Comparison of ENCODE assay signal across 1 cellular context in the genomic region with DNA sequence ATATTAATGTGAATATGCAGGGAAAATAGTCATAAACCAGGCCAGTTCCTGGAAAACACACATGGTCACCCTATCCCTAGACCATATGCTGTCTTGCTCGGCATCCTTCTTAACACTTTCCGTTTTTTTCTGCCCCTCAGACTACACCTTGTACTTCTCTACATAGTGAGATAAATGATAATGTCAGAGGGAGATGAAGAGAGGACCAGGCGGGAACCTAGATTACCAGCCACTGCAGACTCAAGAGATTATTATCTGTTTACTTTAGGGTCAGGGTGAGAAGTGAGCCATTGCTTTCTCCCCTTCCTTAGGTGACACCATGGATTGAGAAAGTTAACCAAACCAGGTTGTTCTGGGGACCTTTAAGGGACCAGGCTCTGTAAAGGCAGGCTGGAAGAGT.
TF ChIP-seq lines count a peak whose summit lies in the region.

No MANE protein-coding gene starts in this region.

TF ChIP-seq in K562, 482 proteins besides CTCF, POLR2A, EP300 and RAD21 (continues in another document):
- TF ChIP-seq PHB2 (IDR thresholded peaks at IDR 0.05; ENCODE audit: low read depth) (no peak), ZNF224 (CRISPR knock-in tag; IDR thresholded peaks at IDR 0.05) (no peak), ZNF431 (CRISPR knock-in tag; IDR thresholded peaks at IDR 0.05) (no peak), HMGXB4 (CRISPR knock-in tag; IDR thresholded peaks at IDR 0.05) (no peak), ASH1L (IDR thresholded peaks at IDR 0.05; ENCODE audit: borderline replicate concordance, low read depth, partially characterized antibody) (no peak), STAT5B (CRISPR knock-in tag; IDR thresholded peaks at IDR 0.05) (no peak), SRSF3 (IDR thresholded peaks at IDR 0.05; ENCODE audit: insufficient read depth, low read length) (no peak), CTBP1 (IDR thresholded peaks at IDR 0.05; ENCODE audit: borderline replicate concordance) (peak; percentile 84), ZNF175 (CRISPR knock-in tag; IDR thresholded peaks at IDR 0.05; ENCODE audit: low read depth) (no peak), ZNF780A (CRISPR knock-in tag; IDR thresholded peaks at IDR 0.05) (no peak), TARDBP (IDR thresholded peaks at IDR 0.05) (no peak), NCOA6 (IDR thresholded peaks at IDR 0.05) (no peak), EWSR1 (IDR thresholded peaks at IDR 0.05; ENCODE audit: borderline replicate concordance, low read depth, partially characterized antibody) (no peak), MEIS2 (IDR thresholded peaks at IDR 0.05; ENCODE audit: partially characterized antibody) (peak; percentile 69), ETV6 (IDR thresholded peaks at IDR 0.05; ENCODE audit: borderline replicate concordance in 1 of 2, low read depth in 2 of 2, low read length in 1 of 2) (no peak), ETV6 (CRISPR knock-in tag; IDR thresholded peaks at IDR 0.05; ENCODE audit: borderline replicate concordance) (no peak), RBM39 (optimal IDR thresholded peaks at IDR 0.05; ENCODE audit: low read depth, low read length) (no peak), SMAD2 (IDR thresholded peaks at IDR 0.05; ENCODE audit: low read depth, low read length) (no peak), CUX1 (CRISPR knock-in tag; IDR thresholded peaks at IDR 0.05) (no peak), ZBTB1 (CRISPR knock-in tag; IDR thresholded peaks at IDR 0.05; ENCODE audit: borderline replicate concordance, low read depth) (no peak), BACH1 (tag; IDR thresholded peaks at IDR 0.05) (no peak), HNRNPL (IDR thresholded peaks at IDR 0.05; ENCODE audit: low read depth, low read length) (no peak), GTF2E2 (tag; IDR thresholded peaks at IDR 0.05) (0 out of 2 replicates have a peak, but pooled peaks have one; percentile 42), CXXC5 (CRISPR knock-in tag; IDR thresholded peaks at IDR 0.05) (no peak), ZBTB40 (IDR thresholded peaks at IDR 0.05) (no peak), ZBTB40 (CRISPR knock-in tag; IDR thresholded peaks at IDR 0.05) (no peak), RBFOX2 (IDR thresholded peaks at IDR 0.05; ENCODE audit: low read depth, low read length) (no peak), NFATC3 (IDR thresholded peaks at IDR 0.05) (no peak), ZBTB7A (IDR thresholded peaks at IDR 0.05; ENCODE audit: borderline replicate concordance, control insufficient read depth, low read depth, low read length) (no peak), ZNF589 (CRISPR knock-in tag; IDR thresholded peaks at IDR 0.05; ENCODE audit: low read depth) (no peak), NCOA1 (IDR thresholded peaks at IDR 0.05; ENCODE audit: low read depth) (no peak), DACH1 (IDR thresholded peaks at IDR 0.05; ENCODE audit: partially characterized antibody) (no peak), TOE1 (IDR thresholded peaks at IDR 0.05; ENCODE audit: borderline replicate concordance) (no peak), TOE1 (CRISPR knock-in tag; IDR thresholded peaks at IDR 0.05; ENCODE audit: borderline replicate concordance, low read depth) (no peak)
- TF ChIP-seq, protein P1, sequence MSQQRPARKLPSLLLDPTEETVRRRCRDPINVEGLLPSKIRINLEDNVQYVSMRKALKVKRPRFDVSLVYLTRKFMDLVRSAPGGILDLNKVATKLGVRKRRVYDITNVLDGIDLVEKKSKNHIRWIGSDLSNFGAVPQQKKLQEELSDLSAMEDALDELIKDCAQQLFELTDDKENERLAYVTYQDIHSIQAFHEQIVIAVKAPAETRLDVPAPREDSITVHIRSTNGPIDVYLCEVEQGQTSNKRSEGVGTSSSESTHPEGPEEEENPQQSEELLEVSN (IDR thresholded peaks at IDR 0.05; ENCODE audit: borderline replicate concordance in 1 of 2, extremely low read depth in 1 of 2, insufficient read depth in 1 of 2, insufficient read length in 1 of 2, low read depth in 1 of 2, low read length in 1 of 2, poor library complexity in 1 of 2, severe bottlenecking in 1 of 2) = no peak
- TF ChIP-seq, protein P2, sequence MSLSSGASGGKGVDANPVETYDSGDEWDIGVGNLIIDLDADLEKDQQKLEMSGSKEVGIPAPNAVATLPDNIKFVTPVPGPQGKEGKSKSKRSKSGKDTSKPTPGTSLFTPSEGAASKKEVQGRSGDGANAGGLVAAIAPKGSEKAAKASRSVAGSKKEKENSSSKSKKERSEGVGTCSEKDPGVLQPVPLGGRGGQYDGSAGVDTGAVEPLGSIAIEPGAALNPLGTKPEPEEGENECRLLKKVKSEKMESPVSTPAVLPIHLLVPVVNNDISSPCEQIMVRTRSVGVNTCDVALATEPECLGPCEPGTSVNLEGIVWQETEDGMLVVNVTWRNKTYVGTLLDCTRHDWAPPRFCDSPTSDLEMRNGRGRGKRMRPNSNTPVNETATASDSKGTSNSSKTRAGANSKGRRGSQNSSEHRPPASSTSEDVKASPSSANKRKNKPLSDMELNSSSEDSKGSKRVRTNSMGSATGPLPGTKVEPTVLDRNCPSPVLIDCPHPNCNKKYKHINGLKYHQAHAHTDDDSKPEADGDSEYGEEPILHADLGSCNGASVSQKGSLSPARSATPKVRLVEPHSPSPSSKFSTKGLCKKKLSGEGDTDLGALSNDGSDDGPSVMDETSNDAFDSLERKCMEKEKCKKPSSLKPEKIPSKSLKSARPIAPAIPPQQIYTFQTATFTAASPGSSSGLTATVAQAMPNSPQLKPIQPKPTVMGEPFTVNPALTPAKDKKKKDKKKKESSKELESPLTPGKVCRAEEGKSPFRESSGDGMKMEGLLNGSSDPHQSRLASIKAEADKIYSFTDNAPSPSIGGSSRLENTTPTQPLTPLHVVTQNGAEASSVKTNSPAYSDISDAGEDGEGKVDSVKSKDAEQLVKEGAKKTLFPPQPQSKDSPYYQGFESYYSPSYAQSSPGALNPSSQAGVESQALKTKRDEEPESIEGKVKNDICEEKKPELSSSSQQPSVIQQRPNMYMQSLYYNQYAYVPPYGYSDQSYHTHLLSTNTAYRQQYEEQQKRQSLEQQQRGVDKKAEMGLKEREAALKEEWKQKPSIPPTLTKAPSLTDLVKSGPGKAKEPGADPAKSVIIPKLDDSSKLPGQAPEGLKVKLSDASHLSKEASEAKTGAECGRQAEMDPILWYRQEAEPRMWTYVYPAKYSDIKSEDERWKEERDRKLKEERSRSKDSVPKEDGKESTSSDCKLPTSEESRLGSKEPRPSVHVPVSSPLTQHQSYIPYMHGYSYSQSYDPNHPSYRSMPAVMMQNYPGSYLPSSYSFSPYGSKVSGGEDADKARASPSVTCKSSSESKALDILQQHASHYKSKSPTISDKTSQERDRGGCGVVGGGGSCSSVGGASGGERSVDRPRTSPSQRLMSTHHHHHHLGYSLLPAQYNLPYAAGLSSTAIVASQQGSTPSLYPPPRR (CRISPR knock-in tag; IDR thresholded peaks at IDR 0.05; ENCODE audit: borderline replicate concordance) = no peak
